ENCODE assay signal across 2 cellular contexts in the genomic region with DNA sequence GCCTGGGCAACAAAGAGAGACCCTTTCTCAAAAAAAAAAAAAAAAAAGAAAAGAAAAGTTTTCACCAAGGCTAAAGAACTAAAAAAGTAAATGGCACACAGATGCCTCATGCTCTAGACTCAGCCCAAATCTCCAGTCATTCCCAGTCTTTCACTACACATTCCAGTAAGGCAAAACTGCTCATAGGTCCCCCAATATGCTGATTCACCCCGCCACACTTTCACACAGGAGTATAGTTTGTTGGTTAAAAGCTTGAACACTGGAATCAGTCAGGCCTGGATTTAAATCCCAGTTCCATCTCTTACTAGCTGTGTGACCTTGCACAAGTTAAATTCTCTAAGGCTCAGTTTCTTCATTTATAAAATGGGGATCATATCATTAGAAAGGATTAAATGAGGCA.
TF ChIP-seq lines count a peak whose summit lies in the region.

No MANE protein-coding gene starts in this region.

TF ChIP-seq in SK-N-SH, 30 proteins besides CTCF, POLR2A, EP300 and RAD21:
- no peak for TF ChIP-seq RCOR1 (IDR thresholded peaks at IDR 0.05; ENCODE audit: low read length)
- TF ChIP-seq FOSL2 (IDR thresholded peaks at IDR 0.05; ENCODE audit: borderline replicate concordance, low read depth), result no peak
- TF ChIP-seq GABPA (IDR thresholded peaks at IDR 0.05; ENCODE audit: low read depth), result no peak
- TF ChIP-seq, protein P1, sequence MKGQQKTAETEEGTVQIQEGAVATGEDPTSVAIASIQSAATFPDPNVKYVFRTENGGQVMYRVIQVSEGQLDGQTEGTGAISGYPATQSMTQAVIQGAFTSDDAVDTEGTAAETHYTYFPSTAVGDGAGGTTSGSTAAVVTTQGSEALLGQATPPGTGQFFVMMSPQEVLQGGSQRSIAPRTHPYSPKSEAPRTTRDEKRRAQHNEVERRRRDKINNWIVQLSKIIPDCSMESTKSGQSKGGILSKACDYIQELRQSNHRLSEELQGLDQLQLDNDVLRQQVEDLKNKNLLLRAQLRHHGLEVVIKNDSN (IDR thresholded peaks at IDR 0.05; ENCODE audit: borderline replicate concordance, low read depth), result no peak
- no peak for TF ChIP-seq MXI1 (IDR thresholded peaks at IDR 0.05; ENCODE audit: low read depth, low read length)
- TF ChIP-seq MAX (IDR thresholded peaks at IDR 0.05; ENCODE audit: low read depth), result no peak
- no peak for TF ChIP-seq PBX3 (IDR thresholded peaks at IDR 0.05)
- TF ChIP-seq FOXJ3 (CRISPR knock-in tag; IDR thresholded peaks at IDR 0.05), result no peak
- no peak for TF ChIP-seq NRF1 (IDR thresholded peaks at IDR 0.05; ENCODE audit: low read depth, low read length)
- TF ChIP-seq MEF2A (IDR thresholded peaks at IDR 0.05; ENCODE audit: borderline replicate concordance, low read depth), result no peak
- TF ChIP-seq ZBTB33 (IDR thresholded peaks at IDR 0.05; ENCODE audit: borderline replicate concordance, low read depth), result no peak
- no peak for TF ChIP-seq SMC3 (IDR thresholded peaks at IDR 0.05; ENCODE audit: low read depth, low read length)
- TF ChIP-seq YY1 (IDR thresholded peaks at IDR 0.05; ENCODE audit: low read depth), result no peak
- no peak for TF ChIP-seq JUND (IDR thresholded peaks at IDR 0.05)
- no peak for TF ChIP-seq GATA2 (CRISPR knock-in tag; IDR thresholded peaks at IDR 0.05)
- TF ChIP-seq SIN3A (IDR thresholded peaks at IDR 0.05; ENCODE audit: borderline replicate concordance, low read depth, low read length), result no peak
- TF ChIP-seq, protein P2, sequence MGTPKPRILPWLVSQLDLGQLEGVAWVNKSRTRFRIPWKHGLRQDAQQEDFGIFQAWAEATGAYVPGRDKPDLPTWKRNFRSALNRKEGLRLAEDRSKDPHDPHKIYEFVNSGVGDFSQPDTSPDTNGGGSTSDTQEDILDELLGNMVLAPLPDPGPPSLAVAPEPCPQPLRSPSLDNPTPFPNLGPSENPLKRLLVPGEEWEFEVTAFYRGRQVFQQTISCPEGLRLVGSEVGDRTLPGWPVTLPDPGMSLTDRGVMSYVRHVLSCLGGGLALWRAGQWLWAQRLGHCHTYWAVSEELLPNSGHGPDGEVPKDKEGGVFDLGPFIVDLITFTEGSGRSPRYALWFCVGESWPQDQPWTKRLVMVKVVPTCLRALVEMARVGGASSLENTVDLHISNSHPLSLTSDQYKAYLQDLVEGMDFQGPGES (IDR thresholded peaks at IDR 0.05; ENCODE audit: low read depth, low read length), result no peak
- no peak for TF ChIP-seq RFX5 (IDR thresholded peaks at IDR 0.05; ENCODE audit: low read length)
TF ChIP-seq in SK-N-SH: peak in this region for 0.

TF ChIP-seq in SK-N-SH treated with all-trans-retinoic acid at 6 μM for 48 hours, 23 proteins besides CTCF, POLR2A, EP300 and RAD21:
- TF ChIP-seq CSDC2 (CRISPR knock-in tag; IDR thresholded peaks at IDR 0.05) (no peak), ESRRG (CRISPR knock-in tag; IDR thresholded peaks at IDR 0.05) (no peak), ZFP3 (CRISPR knock-in tag; IDR thresholded peaks at IDR 0.05) (no peak), RARB (CRISPR knock-in tag; IDR thresholded peaks at IDR 0.05) (no peak)
